Comparison of ENCODE assay signal across 8 cellular contexts in the genomic region with DNA sequence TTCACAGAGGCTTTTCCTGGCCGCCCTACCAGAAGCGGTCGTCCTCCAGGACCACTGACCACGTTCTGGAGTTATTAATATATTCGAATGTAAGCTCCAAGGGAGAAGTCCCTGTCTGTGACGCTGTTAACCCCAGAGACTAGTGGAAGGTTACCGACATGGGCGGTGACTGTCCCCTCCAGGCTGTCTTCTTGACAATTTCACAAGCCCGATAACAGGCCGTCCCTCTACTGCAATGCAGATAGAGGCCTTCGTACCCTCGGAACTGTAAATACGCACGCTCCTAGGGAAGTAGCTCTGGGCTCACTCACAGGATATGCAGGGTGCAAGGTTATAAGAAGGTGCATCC. TPM values are rescaled to one million over a fixed set of nuclear protein-coding genes. Genes with fewer than 3 reads are reported as not detected.
A peak's percentile ranks its signal among the peaks of the same experiment; 100 is the strongest.
DNase-seq lines count a peak whose midpoint lies in the region; ATAC-seq, FAIRE-seq and TF ChIP-seq lines count a peak whose summit lies in the region.

No MANE protein-coding gene starts in this region.

- H3K4me3 ChIP-seq in SK-N-SH (ENCODE audit: low read depth in 2 of 2, low read length in 1 of 2) (peak overlapping the region; percentile 84), body of pancreas (peak overlapping the region; percentile 55 to 57), iPS-20b (ENCODE audit: low read length) (peak overlapping the region; percentile 95)

- ATAC-seq in body of pancreas, result peak; percentile 25

- H3K27ac ChIP-seq in SK-N-SH (ENCODE audit: low read depth in 2 of 2, low read length in 1 of 2) (peak overlapping the region; percentile 94), body of pancreas (peak overlapping the region; percentile 94 to 98 (median 97)), iPS-20b (ENCODE audit: low read length) (peak overlapping the region; percentile 62)

- TF ChIP-seq EP300 in SK-N-SH (IDR thresholded peaks at IDR 0.05; ENCODE audit: borderline replicate concordance in 1 of 2, low read depth in 1 of 2, low read length in 1 of 2), result peak in 1 of 2 experiments; percentile 6; a peak in 1 of 4 replicates

- H3K9me3 ChIP-seq in SK-N-SH (no peaks in the 10 kb centered on the region), body of pancreas (no peaks in the 10 kb centered on the region), iPS-20b (ENCODE audit: insufficient read depth, low read depth, low read length) (no peaks in the 10 kb centered on the region)

- TF ChIP-seq RAD21 in SK-N-SH (IDR thresholded peaks at IDR 0.05; ENCODE audit: low read length), result 0 out of 2 replicates have a peak, but pooled peaks have one; percentile 2

- no peaks in the 10 kb centered on the region for H4K20me1 ChIP-seq in SK-N-SH (ENCODE audit: insufficient read depth)

- TF ChIP-seq CTCF in GM10248 (IDR thresholded peaks at IDR 0.05; ENCODE audit: control extremely low read depth, extremely low read depth, low read depth, missing control alignments) (no peak), SK-N-SH (IDR thresholded peaks at IDR 0.05) (no peak), body of pancreas (IDR thresholded peaks at IDR 0.05) (no peak)

- peaks cover 13% of the 10 kb centered on the region for H3F3A ChIP-seq in SK-N-SH (replicated peaks; ENCODE audit: insufficient read depth)

- POLR2A ChIA-PET in GM10248 (lab: Yijun Ruan, JAX) (interaction anchor here (0.6 to 1.6 kb wide), 5 partner anchors 10 to 376 kb away, joined by 3 to 8 read pairs (median 4); no protein-coding TSS in a partner anchor), SK-N-SH (lab: Yijun Ruan, JAX) (interaction anchor here (1.3 kb wide), 1 partner anchor 25 kb away, joined by 4 read pairs; no protein-coding TSS in a partner anchor)

- H3K27me3 ChIP-seq in SK-N-SH (ENCODE audit: insufficient read depth) (no peaks in the 10 kb centered on the region), body of pancreas (no peaks in the 10 kb centered on the region), iPS-20b (ENCODE audit: insufficient read depth, low read length) (no peaks in the 10 kb centered on the region)

- peak overlapping the region; percentile 97 for H2AFZ ChIP-seq in SK-N-SH (ENCODE audit: low read depth)

- H3K36me3 ChIP-seq in SK-N-SH (replicated peaks in 1 of 2; ENCODE audit: control insufficient read depth in 1 of 2, insufficient read depth in 2 of 2, low read length in 1 of 2), result peaks cover 0 to 12% of the 10 kb centered on the region in 2 experiments
- H3K36me3 ChIP-seq in body of pancreas (replicated peaks in 1 of 2; ENCODE audit: insufficient read depth in 1 of 2, low read depth in 2 of 2), result no peaks in the 10 kb centered on the region
- H3K36me3 ChIP-seq in iPS-20b (ENCODE audit: insufficient read depth, low read depth, low read length), result peaks cover 18% of the 10 kb centered on the region; the same call in 1 of the 2 replicates

- H3K4me1 ChIP-seq in SK-N-SH (ENCODE audit: control insufficient read depth in 1 of 2, insufficient read depth in 2 of 2, low read depth in 1 of 2, low read length in 1 of 2) (peaks cover 5% of the 10 kb centered on the region in 2 experiments; a peak in 1 of 4 replicates), body of pancreas (peaks cover 24% of the 10 kb centered on the region), iPS-20b (ENCODE audit: insufficient read depth, low read length) (no peaks in the 10 kb centered on the region)

- peak overlapping the region; percentile 98 for H3K9ac ChIP-seq in SK-N-SH
- peak overlapping the region; percentile 95 for H3K9ac ChIP-seq in iPS-20b (ENCODE audit: low read depth, low read length)

- H3K79me2 ChIP-seq in SK-N-SH (ENCODE audit: insufficient read depth), result peaks cover 28% of the 10 kb centered on the region

- DNase-seq in GM10248 (ENCODE audit: extremely low spot score), result peak; percentile 58
- DNase-seq in H54 (ENCODE audit: insufficient read length, low spot score), result peak; percentile 44
- DNase-seq in M059J (ENCODE audit: low read depth), result peak; percentile 63
- peak; percentile 70 for DNase-seq in SK-N-SH
- peak in 3 of 4 donors; percentile 44 to 66 (median 57) for DNase-seq in body of pancreas
- DNase-seq in stimulated activated CD4-positive, alpha-beta T cell treated with anti-CD3 and anti-CD28 coated beads, Interleukin-15, amount 100 ng/mL, for 48 hours (ENCODE audit: low read depth in 2 of 2), result peak; percentile 32 to 33
- DNase-seq in dedifferentiated amniotic fluid mesenchymal stem cell (ENCODE audit: extremely low spot score), result no peak

- peak; percentile 89 for FAIRE-seq in H54 (lab: Jason Lieb, UNC)

- H3K9me2 ChIP-seq in SK-N-SH, result no peaks in the 10 kb centered on the region

- CTCF ChIA-PET in GM10248 (lab: Yijun Ruan, JAX), result interaction anchor here (0.9 to 4.4 kb wide), 16 partner anchors 8 to 312 kb away, joined by 3 to 28 read pairs (median 4); partner anchors contain the start of gene GCNT1
- CTCF ChIA-PET in SK-N-SH (lab: Yijun Ruan, JAX), result interaction anchor here (0.9 to 1.8 kb wide), 4 partner anchors 11 to 26 kb away, joined by 3 to 7 read pairs (median 4); no protein-coding TSS in a partner anchor

- intact Hi-C loops in body of pancreas (cut with DNase I), result no loop called here

- peak overlapping the region; percentile 93 for H3K4me2 ChIP-seq in SK-N-SH

- TF ChIP-seq POLR2A in H54 (IDR thresholded peaks at IDR 0.05; ENCODE audit: low read depth, low read length), result no peak
- TF ChIP-seq POLR2A in body of pancreas (IDR thresholded peaks at IDR 0.05), result no peak

- 3% methylated on average over 14 of the region's 14 CpGs for WGBS in SK-N-SH (ENCODE audit: low lambda C conversion rate)
- WGBS in body of pancreas, 2 donors, result 1% methylated on average over 14 of the region's 14 CpGs

TF ChIP-seq in SK-N-SH, 30 proteins besides CTCF, POLR2A, EP300 and RAD21:
- no peak for TF ChIP-seq ZBTB33 (IDR thresholded peaks at IDR 0.05; ENCODE audit: borderline replicate concordance, low read depth)
- TF ChIP-seq, protein P1, sequence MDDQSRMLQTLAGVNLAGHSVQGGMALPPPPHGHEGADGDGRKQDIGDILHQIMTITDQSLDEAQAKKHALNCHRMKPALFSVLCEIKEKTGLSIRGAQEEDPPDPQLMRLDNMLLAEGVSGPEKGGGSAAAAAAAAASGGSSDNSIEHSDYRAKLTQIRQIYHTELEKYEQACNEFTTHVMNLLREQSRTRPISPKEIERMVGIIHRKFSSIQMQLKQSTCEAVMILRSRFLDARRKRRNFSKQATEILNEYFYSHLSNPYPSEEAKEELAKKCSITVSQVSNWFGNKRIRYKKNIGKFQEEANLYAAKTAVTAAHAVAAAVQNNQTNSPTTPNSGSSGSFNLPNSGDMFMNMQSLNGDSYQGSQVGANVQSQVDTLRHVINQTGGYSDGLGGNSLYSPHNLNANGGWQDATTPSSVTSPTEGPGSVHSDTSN (IDR thresholded peaks at IDR 0.05), result no peak
- peak; percentile 35; the same call in 1 of the 2 replicates for TF ChIP-seq MXI1 (IDR thresholded peaks at IDR 0.05; ENCODE audit: low read depth, low read length)
TF ChIP-seq in SK-N-SH: peak in this region for 1.

RNA-seq across cellular contexts. Expression of gene RFK, which starts 0.6 kb away (rescaled TPM):
- 37.6 and 42.7 TPM in 2 replicates for total RNA-seq in M059J (2014; rRNA removed; shearing (Covaris generic))
- 7.2 and 9.3 TPM in 2 replicates for polyA plus RNA-seq in SK-N-SH (2012; rRNA removed)
- 12.9 and 15.2 TPM in 2 replicates for polyA plus RNA-seq in SK-N-SH (2012; cell fraction: cytosol; rRNA removed)
- 1.8 and 3.0 TPM in 2 replicates for polyA plus RNA-seq in SK-N-SH (2012; cell fraction: nucleus; rRNA removed)
- total RNA-seq in body of pancreas, result 10 to 100 TPM in 1 of 2 donors, 1 to 10 TPM in 1; 7.6 to 13.0 TPM
